Comparison of ENCODE assay signal across 1 cellular context in the genomic region with DNA sequence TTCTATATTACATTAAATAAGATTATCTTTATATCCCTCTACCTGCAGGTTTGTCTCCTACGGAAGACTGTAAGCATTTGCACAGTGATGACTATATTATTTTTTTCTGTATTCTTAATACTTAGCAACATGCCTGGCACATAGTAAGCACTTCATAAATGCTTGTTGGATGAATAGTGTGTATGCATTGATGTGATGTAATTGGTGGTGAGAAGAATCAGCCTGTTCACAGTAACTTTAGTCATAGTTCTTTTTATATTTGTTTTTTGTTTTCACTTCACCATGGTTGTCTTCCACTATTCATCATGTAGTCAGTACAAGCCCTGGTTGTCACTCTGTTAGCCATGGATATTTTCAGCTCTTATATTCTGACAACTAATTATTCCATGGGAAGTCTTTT.
TF ChIP-seq lines count a peak whose summit lies in the region.

No MANE protein-coding gene starts in this region.

TF ChIP-seq in SK-N-SH treated with all-trans-retinoic acid at 6 μM for 48 hours, 23 proteins besides CTCF, POLR2A, EP300 and RAD21 (continued from another document):
- TF ChIP-seq POU6F1 (CRISPR knock-in tag; IDR thresholded peaks at IDR 0.05; ENCODE audit: borderline replicate concordance, low read depth) (no peak), OSR1 (CRISPR knock-in tag; IDR thresholded peaks at IDR 0.05) (no peak), TOX (CRISPR knock-in tag; IDR thresholded peaks at IDR 0.05; ENCODE audit: borderline replicate concordance) (no peak), ZNF70 (CRISPR knock-in tag; IDR thresholded peaks at IDR 0.05) (no peak), ZFP30 (CRISPR knock-in tag; IDR thresholded peaks at IDR 0.05) (no peak), ZNF8 (CRISPR knock-in tag; IDR thresholded peaks at IDR 0.05) (no peak), ARNTL (CRISPR knock-in tag; IDR thresholded peaks at IDR 0.05; ENCODE audit: borderline replicate concordance, low read depth) (no peak)
TF ChIP-seq in SK-N-SH treated with all-trans-retinoic acid at 6 μM for 48 hours: peak in this region for 0.
